10 cellular contexts compared by ENCODE assay signal in the genomic region with DNA sequence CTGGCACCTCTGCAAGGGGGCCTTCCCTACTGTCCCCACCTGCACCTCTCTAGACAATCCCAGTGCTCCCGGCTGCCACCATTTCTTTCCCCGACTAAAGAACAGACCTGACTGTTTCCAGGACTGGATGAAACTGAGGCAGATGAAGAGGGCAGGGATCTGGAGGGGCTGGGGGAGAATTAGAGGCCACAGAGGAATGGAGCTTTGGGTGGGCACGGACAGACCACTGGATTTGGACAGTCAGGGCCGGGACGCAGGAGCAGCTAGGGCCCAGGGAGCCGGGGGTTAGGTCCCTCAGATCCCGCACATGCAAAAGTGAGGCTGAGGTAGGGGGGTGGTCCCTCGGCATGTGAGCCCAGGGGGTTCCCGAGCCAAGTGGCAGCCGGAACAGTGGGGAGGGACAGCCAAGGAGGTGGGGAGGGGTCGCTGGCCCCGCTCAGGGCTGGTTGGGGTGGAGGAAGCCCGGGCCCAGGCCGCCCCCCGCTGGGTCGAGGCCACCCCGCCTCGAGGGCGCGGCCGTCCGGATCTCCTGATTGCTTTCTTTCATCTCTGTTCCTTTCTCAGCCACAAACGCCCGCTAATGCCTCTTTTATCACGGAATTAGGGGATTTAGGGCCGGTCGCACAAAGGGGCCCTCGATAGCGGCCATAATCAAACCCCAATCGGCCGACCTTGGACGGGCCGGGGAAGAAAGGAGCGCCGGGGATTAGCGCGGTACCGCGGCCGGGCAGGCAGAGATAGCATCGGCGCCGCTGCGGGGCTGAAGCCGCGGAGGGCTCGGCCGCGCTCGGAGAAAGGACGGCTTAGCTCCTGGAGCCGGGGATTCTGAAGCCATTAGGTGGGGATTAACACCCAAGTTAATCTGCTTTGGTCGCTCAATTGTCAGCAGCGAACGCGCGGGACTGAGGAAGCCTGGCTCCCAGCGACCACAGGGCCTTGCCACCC. TPM values are rescaled to one million over a fixed set of nuclear protein-coding genes. Genes with fewer than 3 reads are reported as not detected.
A peak's percentile ranks its signal among the peaks of the same experiment; 100 is the strongest.
DNase-seq lines count a peak whose midpoint lies in the region; ATAC-seq, FAIRE-seq and TF ChIP-seq lines count a peak whose summit lies in the region.
"Had no signal": no experiment of that assay in that cellular context is flagged by ENCODE, and none has a peak within 500 bp of the region (broad histone marks: within the 10 kb centered on the region; RNA-seq: fewer than 3 reads in every experiment).

No MANE protein-coding gene starts in this region.

- H3K27ac ChIP-seq in heart right ventricle (peak overlapping the region in 1 of 10 donors; percentile 30), ascending aorta (no peak overlapping the region), lower lobe of right lung (no peak overlapping the region), upper lobe of left lung (no peak overlapping the region)

- H3K4me3 ChIP-seq in heart right ventricle, result peak overlapping the region in 9 of 10 donors; percentile 16 to 47 (median 32)
- H3K4me3 ChIP-seq in ascending aorta, result peak overlapping the region; percentile 45 to 88
- H3K4me3 ChIP-seq in lower lobe of right lung, result peak overlapping the region; percentile 37
- peak overlapping the region in 3 of 4 donors; percentile 15 to 32 (median 31) for H3K4me3 ChIP-seq in upper lobe of left lung
- no peak overlapping the region for H3K4me3 ChIP-seq in mucosa of descending colon

- intact Hi-C loops in heart right ventricle (cut with DNase I), result no loop called here
- intact Hi-C loops in Right ventricle myocardium superior (cut with DNase I), result no loop called here
- intact Hi-C loops in ascending aorta (cut with DNase I), result no loop called here
- intact Hi-C loops in lower lobe of right lung (cut with DNase I), result no loop called here
- intact Hi-C loops in mucosa of descending colon (cut with DNase I, micrococcal nuclease), result no loop called here

- H3K36me3 ChIP-seq in heart right ventricle (no peaks in the 10 kb centered on the region), ascending aorta (no peaks in the 10 kb centered on the region), lower lobe of right lung (no peaks in the 10 kb centered on the region), upper lobe of left lung (no peaks in the 10 kb centered on the region), mucosa of descending colon (ENCODE audit: low read depth) (no peaks in the 10 kb centered on the region)

- ATAC-seq in heart right ventricle, result no peak
- no peak for ATAC-seq in Right ventricle myocardium superior (ENCODE audit: poor library complexity)
- no peak for ATAC-seq in lower lobe of right lung
- ATAC-seq in upper lobe of left lung (ENCODE audit: low FRiP score in 2 of 2), result no peak
- ATAC-seq in HG02759 (IDR thresholded peaks at IDR 0.05; ENCODE audit: unreplicated experiment), result no peak
- ATAC-seq in mucosa of descending colon, result no peak

- H3K9me3 ChIP-seq in heart right ventricle (peaks cover 0 to 4% (median 0%) of the 10 kb centered on the region in 11 donors), ascending aorta (no peaks in the 10 kb centered on the region), lower lobe of right lung (no peaks in the 10 kb centered on the region), upper lobe of left lung (peaks cover 0 to 6% (median 0%) of the 10 kb centered on the region in 4 donors), mucosa of descending colon (no peaks in the 10 kb centered on the region)

- no peak for TF ChIP-seq POLR2A in upper lobe of left lung (IDR thresholded peaks at IDR 0.05)

- no peak for TF ChIP-seq EP300 in upper lobe of left lung (IDR thresholded peaks at IDR 0.05)

- H3K27me3 ChIP-seq in heart right ventricle (peaks cover 29 to 52% (median 44%) of the 10 kb centered on the region in 7 donors), ascending aorta (no peaks in the 10 kb centered on the region), lower lobe of right lung (ENCODE audit: low read depth) (peaks cover 51% of the 10 kb centered on the region), upper lobe of left lung (peaks cover 4 to 21% (median 14%) of the 10 kb centered on the region in 4 donors)

- TF ChIP-seq CTCF in heart right ventricle (IDR thresholded peaks at IDR 0.05), result no peak
- TF ChIP-seq CTCF in ascending aorta (IDR thresholded peaks at IDR 0.05), result no peak
- no peak for TF ChIP-seq CTCF in lower lobe of right lung (IDR thresholded peaks at IDR 0.05)
- TF ChIP-seq CTCF in upper lobe of left lung (IDR thresholded peaks at IDR 0.05), result no peak
- TF ChIP-seq CTCF in mucosa of descending colon (IDR thresholded peaks at IDR 0.05), result no peak

- WGBS in heart right ventricle, 2 donors, result 4 to 6% methylated on average over 58 of the region's 58 CpGs
- WGBS in upper lobe of left lung, 2 donors, result 7 to 14% methylated on average over 12 to 52 of the region's 58 CpGs

- FAIRE-seq in RCC 7860 (lab: Jason Lieb, UNC), result no peak

- no peak for DNase-seq in heart right ventricle
- DNase-seq in Right ventricle myocardium superior, result no peak
- DNase-seq in ascending aorta (ENCODE audit: low spot score in 2 of 2), result no peak
- DNase-seq in lower lobe of right lung, result no peak
- DNase-seq in upper lobe of left lung, result peak in 1 of 2 donors; percentile 77
- no peak for DNase-seq in RCC 7860 (ENCODE audit: low spot score)
- no peak for DNase-seq in mucosa of descending colon

- H3K4me1 ChIP-seq in heart right ventricle, result peaks cover 15 to 49% (median 44%) of the 10 kb centered on the region in 9 donors
- peaks cover 9 to 37% of the 10 kb centered on the region in 2 donors for H3K4me1 ChIP-seq in ascending aorta
- H3K4me1 ChIP-seq in lower lobe of right lung, result peaks cover 46% of the 10 kb centered on the region
- peaks cover 33 to 44% (median 40%) of the 10 kb centered on the region in 4 donors for H3K4me1 ChIP-seq in upper lobe of left lung
- H3K4me1 ChIP-seq in mucosa of descending colon (ENCODE audit: low read depth), result peaks cover 36% of the 10 kb centered on the region

RNA-seq across cellular contexts. Expression of gene SLC25A1, which starts 9.3 kb away (rescaled TPM):
- total RNA-seq in heart right ventricle (10 to 100 TPM; 14.8 to 29.1 (median 19.9) TPM), Right ventricle myocardium superior (26.6 TPM), ascending aorta (89.3 TPM), lower lobe of right lung (50.3 TPM), upper lobe of left lung (10 to 100 TPM; 26.2 to 82.1 (median 71.5) TPM), mucosa of descending colon (100 to 1,000 TPM in 2 of 3 donors, 10 to 100 TPM in 1; 88.3 to 165 (median 135) TPM)
- 10 to 100 TPM; 23.1 to 31.9 TPM for polyA plus RNA-seq in heart right ventricle

RNA-seq across cellular contexts. Expression of gene GSC2, which starts 19.2 kb away (rescaled TPM):
- total RNA-seq in heart right ventricle, result not detected
- not detected for polyA plus RNA-seq in heart right ventricle
- total RNA-seq in Right ventricle myocardium superior, result not detected
- total RNA-seq in ascending aorta, result not detected
- total RNA-seq in lower lobe of right lung, result not detected
- total RNA-seq in upper lobe of left lung, result not detected
- not detected for total RNA-seq in mucosa of descending colon
- total RNA-seq: SK-MEL-5, subcutaneous adipose tissue had no signal

RNA-seq across cellular contexts. Expression of gene ESS2, which starts 24.8 kb away (rescaled TPM):
- total RNA-seq in heart right ventricle (10 to 100 TPM in 3 of 10 donors, 1 to 10 TPM in 7; 7.5 to 11.5 (median 9.2) TPM), Right ventricle myocardium superior (6.7 TPM), ascending aorta (30.5 TPM), lower lobe of right lung (14.0 TPM), upper lobe of left lung (10 to 100 TPM; 13.7 to 21.3 (median 16.6) TPM), mucosa of descending colon (10 to 100 TPM; 10.2 to 18.1 (median 11.0) TPM)
- polyA plus RNA-seq in heart right ventricle, result 10 to 100 TPM; 12.4 to 14.3 TPM

RNA-seq across cellular contexts. Expression of gene TSSK2, which starts 38.2 kb away (rescaled TPM):
- total RNA-seq in heart right ventricle (under 1 TPM in 1 of 10 donors, not detected in 9; 0.19 TPM), Right ventricle myocardium superior (not detected), ascending aorta (not detected), lower lobe of right lung (not detected), upper lobe of left lung (not detected), mucosa of descending colon (not detected)
- under 1 TPM; 0.14 to 0.37 TPM for polyA plus RNA-seq in heart right ventricle
- total RNA-seq: SK-MEL-5, subcutaneous adipose tissue had no signal

RNA-seq across cellular contexts. Expression of gene DGCR2, which starts 47.1 kb away (rescaled TPM):
- 10 to 100 TPM; 27.0 to 58.0 (median 42.2) TPM for total RNA-seq in heart right ventricle
- 10 to 100 TPM; 17.0 to 28.5 TPM for polyA plus RNA-seq in heart right ventricle
- total RNA-seq in Right ventricle myocardium superior, result 29.7 TPM
- total RNA-seq in ascending aorta, result 34.7 TPM
- total RNA-seq in lower lobe of right lung, result 62.9 TPM
- 100 to 1,000 TPM in 1 of 6 donors, 10 to 100 TPM in 5; 65.9 to 101 (median 89.9) TPM for total RNA-seq in upper lobe of left lung
- 100 to 1,000 TPM in 1 of 3 donors, 10 to 100 TPM in 2; 68.4 to 100 (median 79.8) TPM for total RNA-seq in mucosa of descending colon
